In the genomic region with DNA sequence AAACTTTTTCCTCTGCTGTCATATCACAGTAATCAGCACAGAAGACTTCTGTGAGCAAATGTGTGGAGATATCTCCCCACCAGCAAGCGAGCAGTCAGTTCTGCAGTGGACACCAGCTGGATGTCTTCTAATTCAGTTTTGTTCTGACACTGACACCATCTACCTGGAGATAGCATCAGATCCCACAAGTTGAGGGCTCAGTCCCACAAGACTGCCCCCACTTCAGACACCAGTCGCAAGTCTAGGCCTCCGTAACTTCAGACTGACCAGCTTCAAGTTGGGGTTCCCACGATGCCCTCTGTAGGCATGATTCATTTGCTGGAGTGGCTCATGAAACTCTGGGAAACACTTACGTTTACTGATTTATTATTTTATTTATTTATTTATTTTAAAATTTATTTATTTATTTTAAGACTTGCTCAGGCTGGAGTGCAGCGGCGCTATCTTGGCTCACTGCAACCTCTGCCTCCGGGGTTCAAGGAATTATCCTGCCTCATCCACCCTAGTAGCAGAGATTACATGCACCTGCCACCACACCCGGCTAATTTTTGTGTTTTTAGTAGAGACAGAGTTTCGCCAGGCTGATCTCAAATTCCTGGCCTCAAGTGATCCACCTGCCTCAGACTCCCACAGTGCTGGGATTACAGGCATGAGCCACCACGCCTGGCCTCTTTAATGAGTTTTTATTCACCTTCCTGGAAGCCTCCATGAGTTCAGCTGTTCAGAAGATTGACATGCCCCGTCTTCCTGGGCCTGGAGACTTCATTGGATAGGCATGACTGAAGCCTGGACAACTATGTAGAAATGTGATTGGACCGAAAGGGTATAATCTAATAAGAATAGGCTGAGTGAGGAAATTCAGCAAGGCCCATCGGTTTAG, we compare ENCODE assay signal across 27 cellular contexts.
"Had no signal": no experiment of that assay in that cellular context is flagged by ENCODE, and none has a peak within 500 bp of the region (broad histone marks: within the 10 kb centered on the region; RNA-seq: fewer than 3 reads in every experiment).

No MANE protein-coding gene starts in this region.

- H3K9me3 Mint-ChIP-seq: activated CD4-positive, alpha-beta memory T cell treated with anti-CD3 and anti-CD28 coated beads, Interleukin-2, amount 10 ng/mL, durations not matched to agents 7 days and 5 days; activated CD4-positive, alpha-beta T cell treated with anti-CD3 and anti-CD28 coated beads, Interleukin-2, amount 10 ng/mL, durations not matched to agents 7 days and 5 days; activated naive CD4-positive, alpha-beta T cell treated with anti-CD3 and anti-CD28 coated beads, Interleukin-2, amount 50 U/mL, for 72 hours; activated T-helper 2 cell treated with anti-CD3 and anti-CD28 coated beads, Interferon-gamma antibody, Interleukin-2, Interleukin-4, amounts not matched to agents 10 μg/mL and 5 μg/mL and 100 μg/mL, durations not matched to agents 14 hours and 24 hours and 36 hours; mesothelial cell of epicardium; naive thymus-derived CD4-positive, alpha-beta T cell; stimulated activated naive CD8-positive, alpha-beta T cell treated with anti-CD3 and anti-CD28 coated beads, Interleukin-15, amount 100 ng/mL, for 72 hours had no signal

- H3K4me1 ChIP-seq: body of pancreas, colonic mucosa, esophagus squamous epithelium, pancreas, prostate gland, upper lobe of right lung had no signal

- FAIRE-seq: endometrium, keratinocyte, pancreas had no signal

- H3K36me3 ChIP-seq: colonic mucosa, esophagus squamous epithelium, pancreas, prostate gland, upper lobe of right lung had no signal

- H3K27ac ChIP-seq: body of pancreas, colonic mucosa, epithelial cell of prostate, esophagus squamous epithelium, pancreas, prostate gland, upper lobe of right lung had no signal

- H3K27me3 ChIP-seq: body of pancreas, colonic mucosa, esophagus squamous epithelium, pancreas, upper lobe of right lung had no signal

- H3K27ac Mint-ChIP-seq: activated CD4-positive, alpha-beta memory T cell treated with anti-CD3 and anti-CD28 coated beads, Interleukin-2, amount 10 ng/mL, durations not matched to agents 7 days and 5 days; activated CD4-positive, alpha-beta T cell treated with anti-CD3 and anti-CD28 coated beads, Interleukin-2, amount 10 ng/mL, durations not matched to agents 7 days and 5 days; activated naive CD4-positive, alpha-beta T cell treated with anti-CD3 and anti-CD28 coated beads, Interleukin-2, amount 50 U/mL, for 72 hours; activated T-helper 2 cell treated with anti-CD3 and anti-CD28 coated beads, Interferon-gamma antibody, Interleukin-2, Interleukin-4, amounts not matched to agents 10 μg/mL and 5 μg/mL and 100 μg/mL, durations not matched to agents 14 hours and 24 hours and 36 hours; mesothelial cell of epicardium; naive thymus-derived CD4-positive, alpha-beta T cell; stimulated activated naive CD8-positive, alpha-beta T cell treated with anti-CD3 and anti-CD28 coated beads, Interleukin-15, amount 100 ng/mL, for 72 hours; T-helper 17 cell had no signal

- H3K4me3 Mint-ChIP-seq: activated CD4-positive, alpha-beta memory T cell treated with anti-CD3 and anti-CD28 coated beads, Interleukin-2, amount 10 ng/mL, durations not matched to agents 7 days and 5 days; activated CD4-positive, alpha-beta T cell treated with anti-CD3 and anti-CD28 coated beads, Interleukin-2, amount 10 ng/mL, durations not matched to agents 7 days and 5 days; mesothelial cell of epicardium; naive thymus-derived CD4-positive, alpha-beta T cell; stimulated activated naive CD8-positive, alpha-beta T cell treated with anti-CD3 and anti-CD28 coated beads, Interleukin-15, amount 100 ng/mL, for 72 hours; T-helper 17 cell had no signal

- DNase-seq: activated CD4-positive, alpha-beta memory T cell treated with anti-CD3 and anti-CD28 coated beads, Interleukin-2, amount 10 ng/mL, durations not matched to agents 7 days and 5 days; activated CD4-positive, alpha-beta T cell treated with anti-CD3 and anti-CD28 coated beads for 1 hour; activated CD4-positive, alpha-beta T cell treated with anti-CD3 and anti-CD28 coated beads, Interleukin-2, amount 10 ng/mL, durations not matched to agents 7 days and 5 days; body of pancreas; cerebellar nuclear complex; colonic mucosa; effector CD8-positive, alpha-beta T cell; esophagus squamous epithelium; foreskin melanocyte; left cardiac atrium; naive thymus-derived CD4-positive, alpha-beta T cell; nucleus accumbens; pancreas; stimulated activated CD4-positive, alpha-beta T cell treated with anti-CD3 and anti-CD28 coated beads, Interleukin-2, amount 100 ng/mL, for 48 hours; stimulated activated naive CD8-positive, alpha-beta T cell treated with anti-CD3 and anti-CD28 coated beads, Interleukin-15, amount 100 ng/mL, for 72 hours; substantia nigra; SW 1271; T-helper 17 cell; T1000; upper lobe of right lung had no signal

- H3K9me3 ChIP-seq: body of pancreas, colonic mucosa, esophagus squamous epithelium, pancreas, prostate gland, upper lobe of right lung had no signal

- ATAC-seq: activated naive CD4-positive, alpha-beta T cell treated with anti-CD3 and anti-CD28 coated beads, Interleukin-2, amount 50 U/mL, for 72 hours; body of pancreas; left cardiac atrium; naive thymus-derived CD4-positive, alpha-beta T cell; pancreas; stimulated activated naive CD8-positive, alpha-beta T cell treated with anti-CD3 and anti-CD28 coated beads, Interleukin-15, amount 100 ng/mL, for 72 hours; T-helper 17 cell; upper lobe of right lung had no signal

- H3K4me3 ChIP-seq: body of pancreas, colonic mucosa, esophagus squamous epithelium, pancreas, prostate gland, upper lobe of right lung had no signal

- H3K27me3 Mint-ChIP-seq: activated CD4-positive, alpha-beta T cell treated with anti-CD3 and anti-CD28 coated beads, Interleukin-2, amount 10 ng/mL, durations not matched to agents 7 days and 5 days; stimulated activated naive CD8-positive, alpha-beta T cell treated with anti-CD3 and anti-CD28 coated beads, Interleukin-15, amount 100 ng/mL, for 72 hours had no signal

- H3K36me3 Mint-ChIP-seq: activated naive CD4-positive, alpha-beta T cell treated with anti-CD3 and anti-CD28 coated beads, Interleukin-2, amount 50 U/mL, for 72 hours; mesothelial cell of epicardium had no signal
